Comparison of ENCODE assay signal across 29 cellular contexts in genomic region chr7:26046878-26047277, GRCh38.
"Had no signal": no experiment of that assay in that cellular context is flagged by ENCODE, and none has a peak within 500 bp of the region (broad histone marks: within the 10 kb centered on the region; RNA-seq: fewer than 3 reads in every experiment).

No MANE protein-coding gene starts in this region.

- H3K4me3 ChIP-seq: stomach, suprapubic skin, testis, thoracic aorta, thyroid gland, tibial artery, tibial nerve, transverse colon, upper lobe of left lung, upper lobe of right lung, uterus, vagina had no signal

- H3K4me1 Mint-ChIP-seq: stimulated activated effector memory CD8-positive, alpha-beta T cell treated with anti-CD3 and anti-CD28 coated beads, Interleukin-12 subunit alpha, Interleukin-12 subunit beta, amount 100 ng/mL, for 72 hours; stimulated activated memory B cell treated with anti-CD40 and anti-IgM and Interleukin-4, amounts not matched to agents 10 μg/mL and 1 μg/mL and 100 μg/mL, for 72 hours; stimulated activated naive B cell treated with anti-CD40 and anti-IgM and Interleukin-4, amounts not matched to agents 10 μg/mL and 1 μg/mL and 100 μg/mL, for 72 hours; stimulated activated naive CD8-positive, alpha-beta T cell treated with anti-CD3 and anti-CD28 coated beads, Interleukin-15, amount 100 ng/mL, for 72 hours had no signal

- H3K36me3 Mint-ChIP-seq: stimulated activated effector memory CD8-positive, alpha-beta T cell treated with anti-CD3 and anti-CD28 coated beads, Interleukin-12 subunit alpha, Interleukin-12 subunit beta, amount 100 ng/mL, for 72 hours; stimulated activated memory B cell treated with anti-CD40 and anti-IgM and Interleukin-4, amounts not matched to agents 10 μg/mL and 1 μg/mL and 100 μg/mL, for 72 hours; stimulated activated naive B cell treated with anti-CD40 and anti-IgM and Interleukin-4, amounts not matched to agents 10 μg/mL and 1 μg/mL and 100 μg/mL, for 72 hours; type B pancreatic cell had no signal

- H3K27ac Mint-ChIP-seq: stimulated activated effector memory CD8-positive, alpha-beta T cell treated with anti-CD3 and anti-CD28 coated beads, Interleukin-12 subunit alpha, Interleukin-12 subunit beta, amount 100 ng/mL, for 72 hours; stimulated activated memory B cell treated with anti-CD40 and anti-IgM and Interleukin-4, amounts not matched to agents 10 μg/mL and 1 μg/mL and 100 μg/mL, for 72 hours; stimulated activated naive B cell treated with anti-CD40 and anti-IgM and Interleukin-4, amounts not matched to agents 10 μg/mL and 1 μg/mL and 100 μg/mL, for 72 hours; stimulated activated naive CD8-positive, alpha-beta T cell treated with anti-CD3 and anti-CD28 coated beads, Interleukin-15, amount 100 ng/mL, for 72 hours; stimulated activated naive CD8-positive, alpha-beta T cell treated with anti-CD3 and anti-CD28 coated beads, Interleukin-15, Interleukin-2, amounts not matched to agents 100 ng/mL and 50 ng/mL, for 24 hours; type B pancreatic cell had no signal

- H3K4me3 Mint-ChIP-seq: stimulated activated effector memory CD8-positive, alpha-beta T cell treated with anti-CD3 and anti-CD28 coated beads, Interleukin-12 subunit alpha, Interleukin-12 subunit beta, amount 100 ng/mL, for 72 hours; stimulated activated memory B cell treated with anti-CD40 and anti-IgM and Interleukin-4, amounts not matched to agents 10 μg/mL and 1 μg/mL and 100 μg/mL, for 72 hours; stimulated activated naive B cell treated with anti-CD40 and anti-IgM and Interleukin-4, amounts not matched to agents 10 μg/mL and 1 μg/mL and 100 μg/mL, for 72 hours; stimulated activated naive CD8-positive, alpha-beta T cell treated with anti-CD3 and anti-CD28 coated beads, Interleukin-15, amount 100 ng/mL, for 72 hours; stimulated activated naive CD8-positive, alpha-beta T cell treated with anti-CD3 and anti-CD28 coated beads, Interleukin-15, Interleukin-2, amounts not matched to agents 100 ng/mL and 50 ng/mL, for 24 hours; type B pancreatic cell had no signal

- FAIRE-seq: urothelium cell line had no signal

- DNase-seq: stimulated activated CD4-positive, alpha-beta T cell treated with anti-CD3 and anti-CD28 coated beads, Interleukin-2, amount 100 ng/mL, for 48 hours; stimulated activated CD4-positive, alpha-beta T cell treated with anti-CD3 and anti-CD28 coated beads, Interleukin-4, amount 100 ng/mL, for 1 hour; stimulated activated CD4-positive, alpha-beta T cell treated with anti-CD3 and anti-CD28 coated beads, Interleukin-4, amount 100 ng/mL, for 24 hours; stimulated activated CD4-positive, alpha-beta T cell treated with anti-CD3 and anti-CD28 coated beads, Interleukin-4, amount 100 ng/mL, for 4 hours; stimulated activated CD8-positive, alpha-beta memory T cell treated with anti-CD3 and anti-CD28 coated beads, Interleukin-4, amount 100 ng/mL, for 48 hours; stimulated activated naive B cell treated with anti-CD40 and anti-IgM and Interleukin-4, amounts not matched to agents 10 μg/mL and 1 μg/mL and 100 μg/mL, for 72 hours; stimulated activated naive CD4-positive, alpha-beta T cell; stimulated activated naive CD4-positive, alpha-beta T cell treated with Interleukin-2 at 50 U/mL for 16 hours; stimulated activated naive CD8-positive, alpha-beta T cell treated with anti-CD3 and anti-CD28 coated beads, Interleukin-15, amount 100 ng/mL, for 72 hours; stimulated activated naive CD8-positive, alpha-beta T cell treated with anti-CD3 and anti-CD28 coated beads, Interleukin-15, Interleukin-2, amounts not matched to agents 100 U/mL and 50 U/mL, for 24 hours; substantia nigra; testis; thyroid gland; tibial artery; trophoblast cell; upper lobe of left lung; upper lobe of right lung; uterus had no signal

- H3K27ac ChIP-seq: stomach, suprapubic skin, testis, thoracic aorta, thyroid gland, tibial artery, tibial nerve, transverse colon, upper lobe of left lung, upper lobe of right lung, uterus, vagina had no signal

- H3K4me1 ChIP-seq: stomach, suprapubic skin, testis, thyroid gland, tibial artery, tibial nerve, upper lobe of left lung, upper lobe of right lung, uterus, vagina had no signal

- H3K36me3 ChIP-seq: stomach, suprapubic skin, thoracic aorta, thyroid gland, tibial artery, tibial nerve, transverse colon, upper lobe of left lung, upper lobe of right lung, uterus, vagina had no signal

- H3K9me3 ChIP-seq: stomach, suprapubic skin, testis, thyroid gland, tibial artery, upper lobe of right lung, uterus, vagina had no signal

- H3K9me3 Mint-ChIP-seq: stimulated activated effector memory CD8-positive, alpha-beta T cell treated with anti-CD3 and anti-CD28 coated beads, Interleukin-12 subunit alpha, Interleukin-12 subunit beta, amount 100 ng/mL, for 72 hours; stimulated activated naive CD8-positive, alpha-beta T cell treated with anti-CD3 and anti-CD28 coated beads, Interleukin-15, amount 100 ng/mL, for 72 hours had no signal
